Comparison of ENCODE assay signal across 1 cellular context in the genomic region with DNA sequence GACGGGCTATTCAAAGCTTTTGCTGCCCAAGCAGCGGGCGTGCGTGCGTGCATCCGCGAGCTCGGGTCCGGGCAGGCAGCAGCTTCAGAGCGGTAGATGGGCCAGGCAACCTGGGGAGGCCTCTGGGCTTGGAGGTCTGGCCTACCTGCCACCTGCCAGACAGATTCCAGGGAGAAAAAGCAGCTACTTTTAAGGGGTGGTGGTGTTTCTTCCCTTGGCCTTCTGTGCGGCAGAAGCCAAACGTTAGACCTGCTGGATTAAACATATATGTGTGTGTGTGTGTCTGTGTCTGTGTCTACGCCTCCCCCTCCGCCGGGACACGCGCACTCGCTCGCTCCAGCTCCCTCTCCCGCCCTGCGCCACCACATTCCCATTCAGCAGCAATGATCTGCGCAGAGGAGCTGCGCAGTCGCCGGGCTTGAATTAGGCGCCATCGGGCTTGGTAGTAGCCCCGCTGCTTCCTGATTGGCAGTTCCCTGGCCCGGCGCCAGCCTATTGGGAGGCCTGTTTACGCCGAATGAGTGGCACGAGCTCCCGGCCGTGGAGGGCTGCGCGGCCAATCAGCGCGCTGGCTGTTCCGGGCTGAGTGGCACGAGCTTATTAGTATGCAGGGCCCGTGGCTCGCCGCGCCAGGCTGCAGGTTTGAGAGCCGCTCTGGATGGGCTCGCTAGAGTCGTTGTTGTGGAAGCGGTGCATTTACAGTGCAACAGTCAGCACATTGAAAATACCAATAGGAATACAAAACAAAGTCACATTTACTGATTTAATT.
A peak's percentile ranks its signal among the peaks of the same experiment; 100 is the strongest.
TF ChIP-seq lines count a peak whose summit lies in the region.

A gene (plus strand): TSS at position 627 of the 769 bp plus-strand sequence. CDS start 4,283 bp downstream, outside the sequence.

TF ChIP-seq in K562, 482 proteins besides CTCF, POLR2A, EP300 and RAD21 (continued from another document and continues in another):
- TF ChIP-seq, protein P1, sequence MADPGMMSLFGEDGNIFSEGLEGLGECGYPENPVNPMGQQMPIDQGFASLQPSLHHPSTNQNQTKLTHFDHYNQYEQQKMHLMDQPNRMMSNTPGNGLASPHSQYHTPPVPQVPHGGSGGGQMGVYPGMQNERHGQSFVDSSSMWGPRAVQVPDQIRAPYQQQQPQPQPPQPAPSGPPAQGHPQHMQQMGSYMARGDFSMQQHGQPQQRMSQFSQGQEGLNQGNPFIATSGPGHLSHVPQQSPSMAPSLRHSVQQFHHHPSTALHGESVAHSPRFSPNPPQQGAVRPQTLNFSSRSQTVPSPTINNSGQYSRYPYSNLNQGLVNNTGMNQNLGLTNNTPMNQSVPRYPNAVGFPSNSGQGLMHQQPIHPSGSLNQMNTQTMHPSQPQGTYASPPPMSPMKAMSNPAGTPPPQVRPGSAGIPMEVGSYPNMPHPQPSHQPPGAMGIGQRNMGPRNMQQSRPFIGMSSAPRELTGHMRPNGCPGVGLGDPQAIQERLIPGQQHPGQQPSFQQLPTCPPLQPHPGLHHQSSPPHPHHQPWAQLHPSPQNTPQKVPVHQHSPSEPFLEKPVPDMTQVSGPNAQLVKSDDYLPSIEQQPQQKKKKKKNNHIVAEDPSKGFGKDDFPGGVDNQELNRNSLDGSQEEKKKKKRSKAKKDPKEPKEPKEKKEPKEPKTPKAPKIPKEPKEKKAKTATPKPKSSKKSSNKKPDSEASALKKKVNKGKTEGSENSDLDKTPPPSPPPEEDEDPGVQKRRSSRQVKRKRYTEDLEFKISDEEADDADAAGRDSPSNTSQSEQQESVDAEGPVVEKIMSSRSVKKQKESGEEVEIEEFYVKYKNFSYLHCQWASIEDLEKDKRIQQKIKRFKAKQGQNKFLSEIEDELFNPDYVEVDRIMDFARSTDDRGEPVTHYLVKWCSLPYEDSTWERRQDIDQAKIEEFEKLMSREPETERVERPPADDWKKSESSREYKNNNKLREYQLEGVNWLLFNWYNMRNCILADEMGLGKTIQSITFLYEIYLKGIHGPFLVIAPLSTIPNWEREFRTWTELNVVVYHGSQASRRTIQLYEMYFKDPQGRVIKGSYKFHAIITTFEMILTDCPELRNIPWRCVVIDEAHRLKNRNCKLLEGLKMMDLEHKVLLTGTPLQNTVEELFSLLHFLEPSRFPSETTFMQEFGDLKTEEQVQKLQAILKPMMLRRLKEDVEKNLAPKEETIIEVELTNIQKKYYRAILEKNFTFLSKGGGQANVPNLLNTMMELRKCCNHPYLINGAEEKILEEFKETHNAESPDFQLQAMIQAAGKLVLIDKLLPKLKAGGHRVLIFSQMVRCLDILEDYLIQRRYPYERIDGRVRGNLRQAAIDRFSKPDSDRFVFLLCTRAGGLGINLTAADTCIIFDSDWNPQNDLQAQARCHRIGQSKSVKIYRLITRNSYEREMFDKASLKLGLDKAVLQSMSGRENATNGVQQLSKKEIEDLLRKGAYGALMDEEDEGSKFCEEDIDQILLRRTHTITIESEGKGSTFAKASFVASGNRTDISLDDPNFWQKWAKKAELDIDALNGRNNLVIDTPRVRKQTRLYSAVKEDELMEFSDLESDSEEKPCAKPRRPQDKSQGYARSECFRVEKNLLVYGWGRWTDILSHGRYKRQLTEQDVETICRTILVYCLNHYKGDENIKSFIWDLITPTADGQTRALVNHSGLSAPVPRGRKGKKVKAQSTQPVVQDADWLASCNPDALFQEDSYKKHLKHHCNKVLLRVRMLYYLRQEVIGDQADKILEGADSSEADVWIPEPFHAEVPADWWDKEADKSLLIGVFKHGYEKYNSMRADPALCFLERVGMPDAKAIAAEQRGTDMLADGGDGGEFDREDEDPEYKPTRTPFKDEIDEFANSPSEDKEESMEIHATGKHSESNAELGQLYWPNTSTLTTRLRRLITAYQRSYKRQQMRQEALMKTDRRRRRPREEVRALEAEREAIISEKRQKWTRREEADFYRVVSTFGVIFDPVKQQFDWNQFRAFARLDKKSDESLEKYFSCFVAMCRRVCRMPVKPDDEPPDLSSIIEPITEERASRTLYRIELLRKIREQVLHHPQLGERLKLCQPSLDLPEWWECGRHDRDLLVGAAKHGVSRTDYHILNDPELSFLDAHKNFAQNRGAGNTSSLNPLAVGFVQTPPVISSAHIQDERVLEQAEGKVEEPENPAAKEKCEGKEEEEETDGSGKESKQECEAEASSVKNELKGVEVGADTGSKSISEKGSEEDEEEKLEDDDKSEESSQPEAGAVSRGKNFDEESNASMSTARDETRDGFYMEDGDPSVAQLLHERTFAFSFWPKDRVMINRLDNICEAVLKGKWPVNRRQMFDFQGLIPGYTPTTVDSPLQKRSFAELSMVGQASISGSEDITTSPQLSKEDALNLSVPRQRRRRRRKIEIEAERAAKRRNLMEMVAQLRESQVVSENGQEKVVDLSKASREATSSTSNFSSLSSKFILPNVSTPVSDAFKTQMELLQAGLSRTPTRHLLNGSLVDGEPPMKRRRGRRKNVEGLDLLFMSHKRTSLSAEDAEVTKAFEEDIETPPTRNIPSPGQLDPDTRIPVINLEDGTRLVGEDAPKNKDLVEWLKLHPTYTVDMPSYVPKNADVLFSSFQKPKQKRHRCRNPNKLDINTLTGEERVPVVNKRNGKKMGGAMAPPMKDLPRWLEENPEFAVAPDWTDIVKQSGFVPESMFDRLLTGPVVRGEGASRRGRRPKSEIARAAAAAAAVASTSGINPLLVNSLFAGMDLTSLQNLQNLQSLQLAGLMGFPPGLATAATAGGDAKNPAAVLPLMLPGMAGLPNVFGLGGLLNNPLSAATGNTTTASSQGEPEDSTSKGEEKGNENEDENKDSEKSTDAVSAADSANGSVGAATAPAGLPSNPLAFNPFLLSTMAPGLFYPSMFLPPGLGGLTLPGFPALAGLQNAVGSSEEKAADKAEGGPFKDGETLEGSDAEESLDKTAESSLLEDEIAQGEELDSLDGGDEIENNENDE (IDR thresholded peaks at IDR 0.05; ENCODE audit: low read depth, low read length), result no peak
- TF ChIP-seq MAFK (IDR thresholded peaks at IDR 0.05; ENCODE audit: low read length) (no peak), SIN3B (IDR thresholded peaks at IDR 0.05; ENCODE audit: low read depth) (0 out of 2 replicates have a peak, but pooled peaks have one; percentile 33), MEIS2 (IDR thresholded peaks at IDR 0.05; ENCODE audit: partially characterized antibody) (peak; percentile 98), ZNF444 (CRISPR knock-in tag; IDR thresholded peaks at IDR 0.05) (no peak), RBM34 (IDR thresholded peaks at IDR 0.05; ENCODE audit: borderline replicate concordance, insufficient read depth, low read length) (no peak), CTBP1 (IDR thresholded peaks at IDR 0.05; ENCODE audit: borderline replicate concordance) (peak; percentile 59; the same call in 1 of the 2 replicates), U2AF1 (optimal IDR thresholded peaks at IDR 0.05; ENCODE audit: low read depth, low read length) (no peak), ATF7 (IDR thresholded peaks at IDR 0.05) (peak; percentile 76), ZNF263 (CRISPR knock-in tag; IDR thresholded peaks at IDR 0.05; ENCODE audit: borderline replicate concordance) (0 out of 2 replicates have a peak, but pooled peaks have one; percentile 30), ZNF699 (CRISPR knock-in tag; IDR thresholded peaks at IDR 0.05; ENCODE audit: insufficient replicate concordance) (no peak), ZNF146 (CRISPR knock-in tag; IDR thresholded peaks at IDR 0.05; ENCODE audit: unreplicated experiment) (no peak), ZNF644 (tag; IDR thresholded peaks at IDR 0.05; ENCODE audit: low read depth) (no peak), ZKSCAN1 (IDR thresholded peaks at IDR 0.05; ENCODE audit: low read depth, low read length) (no peak), BRF1 (IDR thresholded peaks at IDR 0.05; ENCODE audit: borderline replicate concordance, extremely low read depth, insufficient read length) (no peak), ZNF3 (CRISPR knock-in tag; IDR thresholded peaks at IDR 0.05) (no peak)
- TF ChIP-seq, protein P2, sequence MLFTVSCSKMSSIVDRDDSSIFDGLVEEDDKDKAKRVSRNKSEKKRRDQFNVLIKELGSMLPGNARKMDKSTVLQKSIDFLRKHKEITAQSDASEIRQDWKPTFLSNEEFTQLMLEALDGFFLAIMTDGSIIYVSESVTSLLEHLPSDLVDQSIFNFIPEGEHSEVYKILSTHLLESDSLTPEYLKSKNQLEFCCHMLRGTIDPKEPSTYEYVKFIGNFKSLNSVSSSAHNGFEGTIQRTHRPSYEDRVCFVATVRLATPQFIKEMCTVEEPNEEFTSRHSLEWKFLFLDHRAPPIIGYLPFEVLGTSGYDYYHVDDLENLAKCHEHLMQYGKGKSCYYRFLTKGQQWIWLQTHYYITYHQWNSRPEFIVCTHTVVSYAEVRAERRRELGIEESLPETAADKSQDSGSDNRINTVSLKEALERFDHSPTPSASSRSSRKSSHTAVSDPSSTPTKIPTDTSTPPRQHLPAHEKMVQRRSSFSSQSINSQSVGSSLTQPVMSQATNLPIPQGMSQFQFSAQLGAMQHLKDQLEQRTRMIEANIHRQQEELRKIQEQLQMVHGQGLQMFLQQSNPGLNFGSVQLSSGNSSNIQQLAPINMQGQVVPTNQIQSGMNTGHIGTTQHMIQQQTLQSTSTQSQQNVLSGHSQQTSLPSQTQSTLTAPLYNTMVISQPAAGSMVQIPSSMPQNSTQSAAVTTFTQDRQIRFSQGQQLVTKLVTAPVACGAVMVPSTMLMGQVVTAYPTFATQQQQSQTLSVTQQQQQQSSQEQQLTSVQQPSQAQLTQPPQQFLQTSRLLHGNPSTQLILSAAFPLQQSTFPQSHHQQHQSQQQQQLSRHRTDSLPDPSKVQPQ (CRISPR knock-in tag; IDR thresholded peaks at IDR 0.05; ENCODE audit: borderline replicate concordance), result no peak
- TF ChIP-seq, protein P3, sequence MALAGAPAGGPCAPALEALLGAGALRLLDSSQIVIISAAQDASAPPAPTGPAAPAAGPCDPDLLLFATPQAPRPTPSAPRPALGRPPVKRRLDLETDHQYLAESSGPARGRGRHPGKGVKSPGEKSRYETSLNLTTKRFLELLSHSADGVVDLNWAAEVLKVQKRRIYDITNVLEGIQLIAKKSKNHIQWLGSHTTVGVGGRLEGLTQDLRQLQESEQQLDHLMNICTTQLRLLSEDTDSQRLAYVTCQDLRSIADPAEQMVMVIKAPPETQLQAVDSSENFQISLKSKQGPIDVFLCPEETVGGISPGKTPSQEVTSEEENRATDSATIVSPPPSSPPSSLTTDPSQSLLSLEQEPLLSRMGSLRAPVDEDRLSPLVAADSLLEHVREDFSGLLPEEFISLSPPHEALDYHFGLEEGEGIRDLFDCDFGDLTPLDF (CRISPR knock-in tag; IDR thresholded peaks at IDR 0.05), result peak; percentile 82; the same call in 1 of the 2 replicates
- TF ChIP-seq, protein P4, sequence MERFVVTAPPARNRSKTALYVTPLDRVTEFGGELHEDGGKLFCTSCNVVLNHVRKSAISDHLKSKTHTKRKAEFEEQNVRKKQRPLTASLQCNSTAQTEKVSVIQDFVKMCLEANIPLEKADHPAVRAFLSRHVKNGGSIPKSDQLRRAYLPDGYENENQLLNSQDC (CRISPR knock-in tag; IDR thresholded peaks at IDR 0.05), result no peak
- TF ChIP-seq, protein P5, sequence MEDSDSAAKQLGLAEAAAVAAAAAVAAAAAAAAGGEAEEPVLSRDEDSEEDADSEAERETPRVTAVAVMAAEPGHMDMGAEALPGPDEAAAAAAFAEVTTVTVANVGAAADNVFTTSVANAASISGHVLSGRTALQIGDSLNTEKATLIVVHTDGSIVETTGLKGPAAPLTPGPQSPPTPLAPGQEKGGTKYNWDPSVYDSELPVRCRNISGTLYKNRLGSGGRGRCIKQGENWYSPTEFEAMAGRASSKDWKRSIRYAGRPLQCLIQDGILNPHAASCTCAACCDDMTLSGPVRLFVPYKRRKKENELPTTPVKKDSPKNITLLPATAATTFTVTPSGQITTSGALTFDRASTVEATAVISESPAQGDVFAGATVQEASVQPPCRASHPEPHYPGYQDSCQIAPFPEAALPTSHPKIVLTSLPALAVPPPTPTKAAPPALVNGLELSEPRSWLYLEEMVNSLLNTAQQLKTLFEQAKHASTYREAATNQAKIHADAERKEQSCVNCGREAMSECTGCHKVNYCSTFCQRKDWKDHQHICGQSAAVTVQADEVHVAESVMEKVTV (CRISPR knock-in tag; IDR thresholded peaks at IDR 0.05), result no peak
- TF ChIP-seq, protein P6, sequence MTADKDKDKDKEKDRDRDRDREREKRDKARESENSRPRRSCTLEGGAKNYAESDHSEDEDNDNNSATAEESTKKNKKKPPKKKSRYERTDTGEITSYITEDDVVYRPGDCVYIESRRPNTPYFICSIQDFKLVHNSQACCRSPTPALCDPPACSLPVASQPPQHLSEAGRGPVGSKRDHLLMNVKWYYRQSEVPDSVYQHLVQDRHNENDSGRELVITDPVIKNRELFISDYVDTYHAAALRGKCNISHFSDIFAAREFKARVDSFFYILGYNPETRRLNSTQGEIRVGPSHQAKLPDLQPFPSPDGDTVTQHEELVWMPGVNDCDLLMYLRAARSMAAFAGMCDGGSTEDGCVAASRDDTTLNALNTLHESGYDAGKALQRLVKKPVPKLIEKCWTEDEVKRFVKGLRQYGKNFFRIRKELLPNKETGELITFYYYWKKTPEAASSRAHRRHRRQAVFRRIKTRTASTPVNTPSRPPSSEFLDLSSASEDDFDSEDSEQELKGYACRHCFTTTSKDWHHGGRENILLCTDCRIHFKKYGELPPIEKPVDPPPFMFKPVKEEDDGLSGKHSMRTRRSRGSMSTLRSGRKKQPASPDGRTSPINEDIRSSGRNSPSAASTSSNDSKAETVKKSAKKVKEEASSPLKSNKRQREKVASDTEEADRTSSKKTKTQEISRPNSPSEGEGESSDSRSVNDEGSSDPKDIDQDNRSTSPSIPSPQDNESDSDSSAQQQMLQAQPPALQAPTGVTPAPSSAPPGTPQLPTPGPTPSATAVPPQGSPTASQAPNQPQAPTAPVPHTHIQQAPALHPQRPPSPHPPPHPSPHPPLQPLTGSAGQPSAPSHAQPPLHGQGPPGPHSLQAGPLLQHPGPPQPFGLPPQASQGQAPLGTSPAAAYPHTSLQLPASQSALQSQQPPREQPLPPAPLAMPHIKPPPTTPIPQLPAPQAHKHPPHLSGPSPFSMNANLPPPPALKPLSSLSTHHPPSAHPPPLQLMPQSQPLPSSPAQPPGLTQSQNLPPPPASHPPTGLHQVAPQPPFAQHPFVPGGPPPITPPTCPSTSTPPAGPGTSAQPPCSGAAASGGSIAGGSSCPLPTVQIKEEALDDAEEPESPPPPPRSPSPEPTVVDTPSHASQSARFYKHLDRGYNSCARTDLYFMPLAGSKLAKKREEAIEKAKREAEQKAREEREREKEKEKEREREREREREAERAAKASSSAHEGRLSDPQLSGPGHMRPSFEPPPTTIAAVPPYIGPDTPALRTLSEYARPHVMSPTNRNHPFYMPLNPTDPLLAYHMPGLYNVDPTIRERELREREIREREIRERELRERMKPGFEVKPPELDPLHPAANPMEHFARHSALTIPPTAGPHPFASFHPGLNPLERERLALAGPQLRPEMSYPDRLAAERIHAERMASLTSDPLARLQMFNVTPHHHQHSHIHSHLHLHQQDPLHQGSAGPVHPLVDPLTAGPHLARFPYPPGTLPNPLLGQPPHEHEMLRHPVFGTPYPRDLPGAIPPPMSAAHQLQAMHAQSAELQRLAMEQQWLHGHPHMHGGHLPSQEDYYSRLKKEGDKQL (CRISPR knock-in tag; IDR thresholded peaks at IDR 0.05; ENCODE audit: borderline replicate concordance), result no peak
- TF ChIP-seq, protein P7, sequence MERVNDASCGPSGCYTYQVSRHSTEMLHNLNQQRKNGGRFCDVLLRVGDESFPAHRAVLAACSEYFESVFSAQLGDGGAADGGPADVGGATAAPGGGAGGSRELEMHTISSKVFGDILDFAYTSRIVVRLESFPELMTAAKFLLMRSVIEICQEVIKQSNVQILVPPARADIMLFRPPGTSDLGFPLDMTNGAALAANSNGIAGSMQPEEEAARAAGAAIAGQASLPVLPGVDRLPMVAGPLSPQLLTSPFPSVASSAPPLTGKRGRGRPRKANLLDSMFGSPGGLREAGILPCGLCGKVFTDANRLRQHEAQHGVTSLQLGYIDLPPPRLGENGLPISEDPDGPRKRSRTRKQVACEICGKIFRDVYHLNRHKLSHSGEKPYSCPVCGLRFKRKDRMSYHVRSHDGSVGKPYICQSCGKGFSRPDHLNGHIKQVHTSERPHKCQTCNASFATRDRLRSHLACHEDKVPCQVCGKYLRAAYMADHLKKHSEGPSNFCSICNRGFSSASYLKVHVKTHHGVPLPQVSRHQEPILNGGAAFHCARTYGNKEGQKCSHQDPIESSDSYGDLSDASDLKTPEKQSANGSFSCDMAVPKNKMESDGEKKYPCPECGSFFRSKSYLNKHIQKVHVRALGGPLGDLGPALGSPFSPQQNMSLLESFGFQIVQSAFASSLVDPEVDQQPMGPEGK (CRISPR knock-in tag; IDR thresholded peaks at IDR 0.05; ENCODE audit: borderline replicate concordance), result no peak
